Comparison of ENCODE assay signal across 28 cellular contexts in the genomic region with DNA sequence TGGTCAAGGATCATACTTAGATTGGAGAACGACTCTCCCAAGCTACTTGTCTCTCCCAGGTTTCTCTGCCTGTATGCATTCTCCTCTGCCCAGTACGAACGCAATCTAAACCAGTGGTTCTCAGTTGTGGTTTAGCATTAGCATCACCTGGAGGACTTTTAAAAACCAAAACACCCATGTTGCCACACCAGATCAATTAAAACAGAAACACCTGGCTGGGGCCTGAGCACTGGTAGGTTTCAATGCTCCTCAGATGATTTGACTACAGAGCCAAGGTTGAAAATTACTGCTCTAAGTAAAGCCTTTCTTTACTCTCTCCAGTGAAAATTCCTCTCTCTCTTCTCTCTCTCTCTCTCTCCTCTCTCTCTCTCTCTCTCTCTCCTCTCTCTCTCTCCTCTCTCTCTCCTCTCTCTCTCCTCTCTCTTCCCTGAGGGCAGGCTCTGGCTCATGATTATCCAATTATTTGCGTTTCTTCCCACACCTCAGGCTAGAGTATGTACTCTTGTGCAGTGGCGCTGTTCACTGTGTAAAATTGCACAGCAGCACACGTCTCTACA.
"Had no signal": no experiment of that assay in that cellular context is flagged by ENCODE, and none has a peak within 500 bp of the region (broad histone marks: within the 10 kb centered on the region; RNA-seq: fewer than 3 reads in every experiment).

No MANE protein-coding gene starts in this region.

- H3K4me1 ChIP-seq: neural progenitor cell, pancreas, prostate gland, right lobe of liver, sigmoid colon, stomach, thyroid gland, tibial nerve, upper lobe of left lung, vagina had no signal

- DNase-seq: naive thymus-derived CD8-positive, alpha-beta T cell; nephron progenitor cell; nucleus accumbens; pancreas; retina; right cardiac atrium; right lobe of liver; sigmoid colon; small intestine; stimulated activated CD4-positive, alpha-beta T cell treated with anti-CD3 and anti-CD28 coated beads, Interleukin-15, amount 100 ng/mL, for 24 hours; stimulated activated CD4-positive, alpha-beta T cell treated with anti-CD3 and anti-CD28 coated beads, Interleukin-2, amount 100 ng/mL, for 24 hours; stimulated activated CD4-positive, alpha-beta T cell treated with anti-CD3 and anti-CD28 coated beads, Interleukin-2, amount 100 ng/mL, for 48 hours; stimulated activated CD4-positive, alpha-beta T cell treated with anti-CD3 and anti-CD28 coated beads, Interleukin-4, amount 100 ng/mL, for 24 hours; stimulated activated naive B cell treated with anti-CD40 and anti-IgM and Interleukin-4, amounts not matched to agents 10 μg/mL and 1 μg/mL and 100 μg/mL, for 72 hours; stimulated activated naive CD4-positive, alpha-beta T cell treated with Interleukin-2 at 50 U/mL for 16 hours; stomach; thyroid gland; trophoblast cell; upper lobe of left lung had no signal

- H3K36me3 Mint-ChIP-seq: naive thymus-derived CD8-positive, alpha-beta T cell; natural killer cell treated with Interleukin-12 subunit alpha and Interleukin-12 subunit beta and Interleukin-15 and Interleukin-18, amount 100 ng/mL, for 72 hours; neural progenitor cell; stimulated activated effector memory CD8-positive, alpha-beta T cell treated with anti-CD3 and anti-CD28 coated beads, Interleukin-12 subunit alpha, Interleukin-12 subunit beta, amount 100 ng/mL, for 72 hours; stimulated activated naive B cell treated with anti-CD40 and anti-IgM and Interleukin-4, amounts not matched to agents 10 μg/mL and 1 μg/mL and 100 μg/mL, for 72 hours had no signal

- H3K4me1 Mint-ChIP-seq: naive thymus-derived CD8-positive, alpha-beta T cell; nephron progenitor cell; stimulated activated effector memory CD8-positive, alpha-beta T cell treated with anti-CD3 and anti-CD28 coated beads, Interleukin-12 subunit alpha, Interleukin-12 subunit beta, amount 100 ng/mL, for 72 hours; stimulated activated naive B cell treated with anti-CD40 and anti-IgM and Interleukin-4, amounts not matched to agents 10 μg/mL and 1 μg/mL and 100 μg/mL, for 72 hours had no signal

- H3K4me3 ChIP-seq: neural progenitor cell, pancreas, prostate gland, right lobe of liver, sigmoid colon, stomach, thoracic aorta, thyroid gland, tibial nerve, upper lobe of left lung, vagina had no signal

- H3K9ac ChIP-seq: neural progenitor cell had no signal

- H2AFZ ChIP-seq: neural progenitor cell had no signal

- ATAC-seq: naive thymus-derived CD8-positive, alpha-beta T cell; natural killer cell treated with Interleukin-12 subunit alpha and Interleukin-12 subunit beta and Interleukin-15 and Interleukin-18, amount 100 ng/mL, for 72 hours; pancreas; right cardiac atrium; right lobe of liver; stimulated activated effector memory CD8-positive, alpha-beta T cell treated with anti-CD3 and anti-CD28 coated beads, Interleukin-12 subunit alpha, Interleukin-12 subunit beta, amount 100 ng/mL, for 72 hours; stimulated activated naive B cell treated with anti-CD40 and anti-IgM and Interleukin-4, amounts not matched to agents 10 μg/mL and 1 μg/mL and 100 μg/mL, for 72 hours had no signal

- H3K27ac Mint-ChIP-seq: naive thymus-derived CD8-positive, alpha-beta T cell; natural killer cell treated with Interleukin-12 subunit alpha and Interleukin-12 subunit beta and Interleukin-15 and Interleukin-18, amount 100 ng/mL, for 72 hours; nephron progenitor cell; neural progenitor cell; stimulated activated effector memory CD8-positive, alpha-beta T cell treated with anti-CD3 and anti-CD28 coated beads, Interleukin-12 subunit alpha, Interleukin-12 subunit beta, amount 100 ng/mL, for 72 hours; stimulated activated naive B cell treated with anti-CD40 and anti-IgM and Interleukin-4, amounts not matched to agents 10 μg/mL and 1 μg/mL and 100 μg/mL, for 72 hours; stimulated activated naive CD8-positive, alpha-beta T cell treated with anti-CD3 and anti-CD28 coated beads, Interleukin-15, Interleukin-2, amounts not matched to agents 100 ng/mL and 50 ng/mL, for 24 hours had no signal

- H3K27me3 Mint-ChIP-seq: naive thymus-derived CD8-positive, alpha-beta T cell; stimulated activated naive B cell treated with anti-CD40 and anti-IgM and Interleukin-4, amounts not matched to agents 10 μg/mL and 1 μg/mL and 100 μg/mL, for 72 hours; stimulated activated naive CD8-positive, alpha-beta T cell treated with anti-CD3 and anti-CD28 coated beads, Interleukin-15, Interleukin-2, amounts not matched to agents 100 ng/mL and 50 ng/mL, for 24 hours had no signal

- H3K27me3 ChIP-seq: neural progenitor cell, neutrophil, right lobe of liver, sigmoid colon, stomach, tibial nerve, upper lobe of left lung, vagina had no signal

- H3K4me2 ChIP-seq: neural progenitor cell had no signal

- H3K9me3 Mint-ChIP-seq: naive thymus-derived CD8-positive, alpha-beta T cell; natural killer cell treated with Interleukin-12 subunit alpha and Interleukin-12 subunit beta and Interleukin-15 and Interleukin-18, amount 100 ng/mL, for 72 hours; neural progenitor cell; stimulated activated naive CD8-positive, alpha-beta T cell treated with anti-CD3 and anti-CD28 coated beads, Interleukin-15, Interleukin-2, amounts not matched to agents 100 ng/mL and 50 ng/mL, for 24 hours had no signal

- H3K9me3 ChIP-seq: neutrophil, pancreas, prostate gland, right lobe of liver, sigmoid colon, stomach, thoracic aorta, thyroid gland, tibial nerve, upper lobe of left lung, vagina had no signal

- H3K36me3 ChIP-seq: neural progenitor cell, neutrophil, pancreas, prostate gland, right lobe of liver, sigmoid colon, stomach, thoracic aorta, thyroid gland, tibial nerve, upper lobe of left lung, vagina had no signal

- H3K27ac ChIP-seq: neural progenitor cell, neutrophil, pancreas, prostate gland, right lobe of liver, sigmoid colon, stomach, thoracic aorta, thyroid gland, tibial nerve, upper lobe of left lung, vagina had no signal

- H3K4me3 Mint-ChIP-seq: naive thymus-derived CD8-positive, alpha-beta T cell; natural killer cell treated with Interleukin-12 subunit alpha and Interleukin-12 subunit beta and Interleukin-15 and Interleukin-18, amount 100 ng/mL, for 72 hours; nephron progenitor cell; neural progenitor cell; stimulated activated effector memory CD8-positive, alpha-beta T cell treated with anti-CD3 and anti-CD28 coated beads, Interleukin-12 subunit alpha, Interleukin-12 subunit beta, amount 100 ng/mL, for 72 hours; stimulated activated naive B cell treated with anti-CD40 and anti-IgM and Interleukin-4, amounts not matched to agents 10 μg/mL and 1 μg/mL and 100 μg/mL, for 72 hours; stimulated activated naive CD8-positive, alpha-beta T cell treated with anti-CD3 and anti-CD28 coated beads, Interleukin-15, Interleukin-2, amounts not matched to agents 100 ng/mL and 50 ng/mL, for 24 hours had no signal
